Comparison of ENCODE assay signal across 11 cellular contexts in genomic region chr13:44374348-44374712, GRCh38. TPM values are rescaled to one million over a fixed set of nuclear protein-coding genes. Genes with fewer than 3 reads are reported as not detected.
DNase-seq lines count a peak whose midpoint lies in the region; ATAC-seq and TF ChIP-seq lines count a peak whose summit lies in the region.
"Had no signal": no experiment of that assay in that cellular context is flagged by ENCODE, and none has a peak within 500 bp of the region (broad histone marks: within the 10 kb centered on the region; RNA-seq: fewer than 3 reads in every experiment).

No MANE protein-coding gene starts in this region.

- peak overlapping the region; percentile 95 for H3K27ac ChIP-seq in angular gyrus (ENCODE audit: low read depth, low read length)
- H3K27ac ChIP-seq: KMS-11, PC-9 had no signal

- no peaks in the 10 kb centered on the region for H3K9me3 ChIP-seq in iPS-18c (ENCODE audit: control insufficient read depth, insufficient read depth, low read length)

- TF ChIP-seq CTCF in GM13977 (IDR thresholded peaks at IDR 0.05; ENCODE audit: extremely low read depth, insufficient read depth, missing control alignments): no peak

- peak overlapping the region; percentile 34; the same call in 1 of the 2 replicates for H3K4me3 ChIP-seq in iPS-18c (ENCODE audit: insufficient read depth, low read depth, low read length)
- H3K4me3 ChIP-seq: PC-9 had no signal

- peak; percentile 21 for DNase-seq in GM13977 (ENCODE audit: low spot score)
- DNase-seq in sciatic nerve (ENCODE audit: low spot score): no peak
- DNase-seq in NCI-H2081 treated with DMSO at 0.1 percent for 48 hours (lab: John Stamatoyannopoulos, UW): no peak
- no peak for DNase-seq in kidney tubule cell (ENCODE audit: low spot score)
- no peak for DNase-seq in globus pallidus (ENCODE audit: low spot score)
- DNase-seq: HCEC 1CT, PC-9 had no signal

- ATAC-seq in sciatic nerve (peak; percentile 63), GM21723 (IDR thresholded peaks at IDR 0.05; ENCODE audit: unreplicated experiment) (no peak)

- intact Hi-C loops in sciatic nerve (cut with DNase I): no loop called here

- in situ Hi-C loops in GM13977 (cut with MboI; ENCODE audit: low pct_unique_long_range_greater_than_20kb, low sequenced_read_pairs, unreplicated experiment): no loop called here

RNA-seq across cellular contexts. Expression of gene SERP2, which starts 0.7 kb away (rescaled TPM):
- 9.6 TPM for total RNA-seq in sciatic nerve
